In the genomic region with DNA sequence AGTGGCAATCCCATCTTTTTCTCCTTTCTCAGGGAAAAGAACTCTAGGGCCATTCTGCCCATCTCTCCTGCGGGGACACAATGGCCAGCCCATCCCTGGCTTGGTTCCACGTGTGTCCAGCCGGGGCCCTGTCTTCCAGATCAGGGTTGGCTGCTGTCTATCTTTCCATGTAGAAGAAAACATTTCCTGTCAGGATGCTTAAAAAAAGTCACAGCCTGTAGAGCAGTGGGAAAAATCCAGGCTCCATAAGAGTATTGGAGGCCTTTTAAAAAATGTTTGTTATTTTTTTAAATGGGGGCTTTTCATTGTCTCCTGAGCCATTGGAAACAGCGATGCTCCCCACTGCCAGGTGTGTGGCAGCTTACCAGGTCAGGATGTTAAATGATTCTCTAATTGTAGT, we compare ENCODE assay signal across 23 cellular contexts.
"Had no signal": no experiment of that assay in that cellular context is flagged by ENCODE, and none has a peak within 500 bp of the region (broad histone marks: within the 10 kb centered on the region; RNA-seq: fewer than 3 reads in every experiment).

No MANE protein-coding gene starts in this region.

- DNase-seq: IMR-90; Karpas-422; KG1; MG63; NCI-H1092; NCI-H1105 treated with DMSO at 0.1 percent for 48 hours; NCI-H1417 treated with DMSO at 0.1 percent for 48 hours; NCI-H146; NCI-H1694 treated with DMSO at 0.1 percent for 48 hours; NCI-H1930; NCI-H2081; NCI-H2107; NCI-H2227 treated with DMSO at 0.1 percent for 48 hours; NCI-H524; NCI-H526 treated with DMSO at 0.1 percent for 48 hours; NCI-H748 treated with DMSO at 0.1 percent for 48 hours; NK-92 treated with Interleukin-12 subunit alpha and Interleukin-12 subunit beta, amount 100 ng/mL, for 24 hours; PC-3; SHP77; SK-N-SH had no signal

- ATAC-seq: HepG2, Panc1, PC-3 had no signal

- H3K27ac ChIP-seq: RWPE1 had no signal
